Comparison of ENCODE assay signal across 1 cellular context in the genomic region with DNA sequence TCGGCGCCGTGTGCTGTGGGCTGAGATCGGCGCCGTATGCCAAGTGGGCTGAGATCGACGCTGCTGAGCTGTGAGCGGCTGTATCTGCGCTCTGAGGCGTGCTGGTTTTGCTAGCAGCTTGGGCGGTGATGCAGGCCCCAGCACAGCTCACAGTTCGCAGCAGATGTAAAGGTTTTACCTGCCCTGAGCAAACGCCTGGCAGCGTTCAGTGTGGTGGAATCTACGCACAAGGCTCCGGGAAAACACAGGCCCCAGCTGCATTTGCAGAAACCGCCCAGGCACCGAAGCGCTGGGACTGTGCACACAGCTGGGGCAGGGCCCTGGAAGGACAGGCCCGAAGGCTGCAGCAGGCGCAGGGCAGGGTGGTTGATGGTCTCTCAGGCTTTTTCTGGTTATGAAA.
TF ChIP-seq lines count a peak whose summit lies in the region.

No MANE protein-coding gene starts in this region.

TF ChIP-seq in WTC11, 78 proteins besides CTCF, POLR2A, EP300 and RAD21 (continued from another document):
- TF ChIP-seq AFF4 (CRISPR knock-in tag; IDR thresholded peaks at IDR 0.05; ENCODE audit: borderline replicate concordance) (no peak), E2F5 (CRISPR knock-in tag; IDR thresholded peaks at IDR 0.05) (no peak), ZNF425 (CRISPR knock-in tag; conservative IDR thresholded peaks at IDR 0.05) (no peak), HMGXB4 (CRISPR knock-in tag; IDR thresholded peaks at IDR 0.05) (no peak), ETV6 (CRISPR knock-in tag; IDR thresholded peaks at IDR 0.05) (no peak), TP53 (CRISPR knock-in tag; IDR thresholded peaks at IDR 0.05) (no peak)
- TF ChIP-seq, protein P1, sequence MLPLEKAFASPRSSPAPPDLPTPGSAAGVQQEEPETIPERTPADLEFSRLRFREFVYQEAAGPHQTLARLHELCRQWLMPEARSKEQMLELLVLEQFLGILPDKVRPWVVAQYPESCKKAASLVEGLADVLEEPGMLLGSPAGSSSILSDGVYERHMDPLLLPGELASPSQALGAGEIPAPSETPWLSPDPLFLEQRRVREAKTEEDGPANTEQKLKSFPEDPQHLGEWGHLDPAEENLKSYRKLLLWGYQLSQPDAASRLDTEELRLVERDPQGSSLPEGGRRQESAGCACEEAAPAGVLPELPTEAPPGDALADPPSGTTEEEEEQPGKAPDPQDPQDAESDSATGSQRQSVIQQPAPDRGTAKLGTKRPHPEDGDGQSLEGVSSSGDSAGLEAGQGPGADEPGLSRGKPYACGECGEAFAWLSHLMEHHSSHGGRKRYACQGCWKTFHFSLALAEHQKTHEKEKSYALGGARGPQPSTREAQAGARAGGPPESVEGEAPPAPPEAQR (CRISPR knock-in tag; IDR thresholded peaks at IDR 0.05) = no peak
